ENCODE assay signal across 8 cellular contexts in the genomic region with DNA sequence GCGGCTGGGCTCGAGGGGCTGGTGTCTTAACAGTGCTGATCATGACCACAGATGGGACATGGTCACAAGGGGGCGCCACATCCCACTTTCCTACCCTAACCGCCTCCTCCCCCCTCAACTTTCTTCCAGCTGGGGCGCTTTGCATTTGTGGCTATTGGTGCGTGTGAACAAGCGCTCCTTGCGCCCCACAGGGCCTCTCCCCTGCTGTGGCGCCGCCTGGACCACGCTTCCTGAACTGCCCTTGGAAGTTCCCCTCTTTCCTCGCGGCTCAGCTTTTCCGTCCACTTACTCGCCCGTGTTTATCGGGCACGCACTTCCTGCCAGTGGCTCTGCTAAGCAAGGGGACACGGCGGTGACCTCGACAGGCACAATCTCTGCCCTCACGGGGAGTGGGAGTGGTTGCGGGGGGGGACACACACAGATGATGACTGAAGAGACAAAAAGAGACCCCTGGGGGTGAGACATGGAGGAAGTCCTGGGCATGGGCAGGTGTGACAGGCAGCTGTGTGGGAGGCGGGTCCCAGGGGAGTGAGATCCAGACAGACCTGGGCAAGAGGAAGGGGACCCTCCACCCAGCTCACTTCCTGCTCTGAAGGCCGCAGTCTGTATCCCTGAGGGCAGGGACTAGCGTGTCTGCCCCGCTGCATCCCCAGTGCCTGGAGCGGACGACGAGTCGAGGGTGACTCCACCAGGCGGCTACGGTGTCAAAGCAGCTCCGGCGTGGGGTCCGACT. TPM values are rescaled to one million over a fixed set of nuclear protein-coding genes. Genes with fewer than 3 reads are reported as not detected.
DNase-seq lines count a peak whose midpoint lies in the region; ATAC-seq, FAIRE-seq and TF ChIP-seq lines count a peak whose summit lies in the region.

No MANE protein-coding gene starts in this region.

- ATAC-seq in HG02970 (IDR thresholded peaks at IDR 0.05; ENCODE audit: low FRiP score, unreplicated experiment), result peak; percentile 70
- peak; percentile 39 for ATAC-seq in lung (ENCODE audit: insufficient read depth, low FRiP score)
- no peak for ATAC-seq in HG02571 (IDR thresholded peaks at IDR 0.05; ENCODE audit: unreplicated experiment)

- peaks cover 10% of the 10 kb centered on the region for H3K4me1 Mint-ChIP-seq in activated CD4-positive, alpha-beta T cell treated with anti-CD3 and anti-CD28 coated beads, Interleukin-2, amount 10 ng/mL, durations not matched to agents 7 days and 5 days

- CTCF ChIA-PET in activated CD4-positive, alpha-beta T cell treated with anti-CD3 and anti-CD28 coated beads, Interleukin-2, amount 10 ng/mL, durations not matched to agents 7 days and 5 days (lab: Charles Lee), result interaction anchor here (0.7 to 1.6 kb wide), 8 partner anchors 9 to 252 kb away, joined by 3 to 5 read pairs (median 3); a partner anchor contains a TSS

- intact Hi-C loops in dorsolateral prefrontal cortex (cut with DNase I), result no loop called here

- peak overlapping the region; percentile 52 for H3K4me3 Mint-ChIP-seq in activated CD4-positive, alpha-beta T cell treated with anti-CD3 and anti-CD28 coated beads, Interleukin-2, amount 10 ng/mL, durations not matched to agents 7 days and 5 days

- peaks cover 0 to 8% of the 10 kb centered on the region in 2 donors for H3K36me3 ChIP-seq in lung (ENCODE audit: control insufficient read depth in 2 of 2, insufficient read depth in 2 of 2, low read length in 2 of 2)

- peak; percentile 84 for FAIRE-seq in GM12891 (lab: Jason Lieb, UNC)

- no peak; the same call in 1 of the 2 replicates for TF ChIP-seq POLR2A in GM12891 (IDR thresholded peaks at IDR 0.05; ENCODE audit: low read depth, low read length)

- no peaks in the 10 kb centered on the region for H3K36me3 Mint-ChIP-seq in activated CD4-positive, alpha-beta T cell treated with anti-CD3 and anti-CD28 coated beads, Interleukin-2, amount 10 ng/mL, durations not matched to agents 7 days and 5 days (ENCODE audit: low read depth)

- H3K4me1 ChIP-seq in lung (ENCODE audit: control insufficient read depth in 2 of 2, insufficient read depth in 2 of 2, low read length in 2 of 2), result peaks cover 0 to 3% of the 10 kb centered on the region in 2 donors

- no peaks in the 10 kb centered on the region for H3K27me3 ChIP-seq in dorsolateral prefrontal cortex
- no peaks in the 10 kb centered on the region for H3K27me3 ChIP-seq in lung (ENCODE audit: control insufficient read depth, insufficient read depth)

- H3K27ac ChIP-seq in dorsolateral prefrontal cortex (no peak overlapping the region), lung (ENCODE audit: low read depth in 1 of 2, low read length in 1 of 2) (peak overlapping the region in 1 of 2 donors; percentile 5)

- 1 to 3% methylated on average over 35 to 36 of the region's 36 CpGs for WGBS in lung, 2 donors

- H3K27ac Mint-ChIP-seq in activated CD4-positive, alpha-beta T cell treated with anti-CD3 and anti-CD28 coated beads, Interleukin-2, amount 10 ng/mL, durations not matched to agents 7 days and 5 days, result peak overlapping the region; percentile 25

- no peaks in the 10 kb centered on the region for H3K9me3 ChIP-seq in lung (ENCODE audit: control insufficient read depth in 2 of 2, insufficient read depth in 1 of 2, low read length in 1 of 2)

- H3K4me3 ChIP-seq in dorsolateral prefrontal cortex (peak overlapping the region in 58 of 59 donors; percentile 5 to 71 (median 48)), lung (no peak overlapping the region)

- no peaks in the 10 kb centered on the region for H3K9me3 Mint-ChIP-seq in activated CD4-positive, alpha-beta T cell treated with anti-CD3 and anti-CD28 coated beads, Interleukin-2, amount 10 ng/mL, durations not matched to agents 7 days and 5 days

- POLR2A ChIA-PET in activated CD4-positive, alpha-beta T cell treated with anti-CD3 and anti-CD28 coated beads, Interleukin-2, amount 10 ng/mL, durations not matched to agents 7 days and 5 days (lab: Charles Lee), result no interaction called here

- H3K27me3 Mint-ChIP-seq in activated CD4-positive, alpha-beta T cell treated with anti-CD3 and anti-CD28 coated beads, Interleukin-2, amount 10 ng/mL, durations not matched to agents 7 days and 5 days, result peaks cover 5% of the 10 kb centered on the region

- DNase-seq in GM12891 (ENCODE audit: insufficient read length, low spot score) (peak; percentile 88), NCI-H2196 treated with DMSO at 0.1 percent for 48 hours (lab: John Stamatoyannopoulos, UW; ENCODE audit: unreplicated experiment) (peak; percentile 17), dorsolateral prefrontal cortex (peak; percentile 17 to 80 (median 72)), lung (ENCODE audit: low spot score) (peak; percentile 82)
- peak; percentile 77 for DNase-seq in activated CD4-positive, alpha-beta T cell treated with anti-CD3 and anti-CD28 coated beads, Interleukin-2, amount 10 ng/mL, durations not matched to agents 7 days and 5 days
- peak; percentile 66 to 77 for DNase-seq in stimulated activated CD4-positive, alpha-beta T cell treated with anti-CD3 and anti-CD28 coated beads, Interleukin-4, amount 100 ng/mL, for 48 hours (ENCODE audit: low read depth in 2 of 2)

- TF ChIP-seq CTCF in dorsolateral prefrontal cortex (IDR thresholded peaks at IDR 0.05 in 54 of 56, conservative IDR thresholded peaks at IDR 0.05 in 2 of 56; ENCODE audit: low read depth in 1 of 56, partially characterized antibody in 56 of 56) (peak in 55 of 56 donors; percentile 15 to 66 (median 53)), lung (IDR thresholded peaks at IDR 0.05; ENCODE audit: control extremely low read depth, extremely low read depth) (no peak)

TF ChIP-seq in GM12891, 5 proteins besides CTCF, POLR2A, EP300 and RAD21:
- TF ChIP-seq POU2F2 (IDR thresholded peaks at IDR 0.05; ENCODE audit: low read depth, low read length) (peak; percentile 98), SPI1 (IDR thresholded peaks at IDR 0.05; ENCODE audit: low read depth, low read length) (no peak), PAX5 (IDR thresholded peaks at IDR 0.05; ENCODE audit: insufficient read depth, low read length, severe bottlenecking) (peak; percentile 30)

RNA-seq across cellular contexts. Expression of a gene that starts 40.3 kb away (rescaled TPM):
- 16.4 TPM for polyA plus RNA-seq in GM12891 (2012; ENCODE audit: low read depth, missing spikeins)
- 10 to 100 TPM; 34.3 to 35.4 TPM for total RNA-seq in activated CD4-positive, alpha-beta T cell treated with anti-CD3 and anti-CD28 coated beads, Interleukin-2, amount 10 ng/mL, durations not matched to agents 7 days and 5 days
- total RNA-seq in dorsolateral prefrontal cortex, result 10 to 100 TPM; 18.4 to 49.8 (median 26.0) TPM
- total RNA-seq in lung, result 10 to 100 TPM; 27.5 to 44.7 TPM
- polyA plus RNA-seq in lung, result 10 to 100 TPM; 29.3 to 35.1 TPM

Comparison
In these comparisons a context has a peak if more than half of its experiments do, and no peak if none do; other contexts are left out.
1. DNase-seq: peak in every context shown above with its lines; median percentile 88 in GM12891; 82 in lung; 77 in activated CD4-positive, alpha-beta T cell treated with anti-CD3 and anti-CD28 coated beads, Interleukin-2, amount 10 ng/mL, durations not matched to agents 7 days and 5 days; 72 in dorsolateral prefrontal cortex; 72 in stimulated activated CD4-positive, alpha-beta T cell treated with anti-CD3 and anti-CD28 coated beads, Interleukin-4, amount 100 ng/mL, for 48 hours; 17 in NCI-H2196 treated with DMSO at 0.1 percent for 48 hours.